In the genomic region with DNA sequence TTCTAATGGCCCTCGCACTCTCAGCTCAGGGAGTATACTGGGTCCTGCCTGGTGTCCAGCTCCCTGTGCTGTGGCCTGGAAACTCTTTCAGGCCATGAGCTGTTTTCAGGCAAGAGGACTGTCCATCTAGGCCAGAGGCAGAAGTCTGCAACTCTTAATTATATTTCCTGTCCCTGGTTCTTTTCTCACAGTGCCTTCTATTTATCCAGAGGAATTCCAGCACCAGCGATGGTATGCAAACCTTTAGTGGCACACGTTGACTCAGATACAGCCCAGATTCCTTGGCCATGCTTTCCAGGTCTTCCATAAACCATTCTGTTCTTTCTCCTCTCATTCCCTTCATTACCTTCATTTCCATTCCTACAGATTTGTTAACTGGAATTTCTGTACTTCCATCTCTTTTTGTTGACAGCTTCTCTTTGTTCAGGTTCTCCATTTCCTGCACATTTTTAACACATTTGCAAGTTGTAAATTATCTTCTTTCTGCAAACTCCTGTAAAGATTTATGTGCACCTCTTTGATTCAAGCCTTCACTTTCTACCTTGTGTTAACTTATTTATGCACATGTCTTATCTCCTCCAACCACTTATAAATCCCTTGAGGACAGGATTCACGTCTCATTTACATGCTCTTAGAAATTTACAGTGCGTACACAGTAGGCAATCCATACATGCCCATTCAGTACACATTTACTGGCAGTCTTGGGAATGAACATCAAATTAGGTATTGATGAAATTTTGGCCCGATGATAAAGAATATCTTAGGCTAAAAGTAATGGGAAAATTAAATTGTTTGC, we compare ENCODE assay signal across 19 cellular contexts.
DNase-seq lines count a peak whose midpoint lies in the region; ATAC-seq, FAIRE-seq and TF ChIP-seq lines count a peak whose summit lies in the region.
"Had no signal": no experiment of that assay in that cellular context is flagged by ENCODE, and none has a peak within 500 bp of the region (broad histone marks: within the 10 kb centered on the region; RNA-seq: fewer than 3 reads in every experiment).

No MANE protein-coding gene starts in this region.

- H3F3A ChIP-seq in SK-N-SH (replicated peaks; ENCODE audit: insufficient read depth) (no peaks in the 10 kb centered on the region), GM23338 (replicated peaks; ENCODE audit: low read depth) (no peaks in the 10 kb centered on the region)

- CTCF ChIA-PET in SK-N-SH (lab: Yijun Ruan, JAX): no interaction called here

- ATAC-seq in SK-N-SH treated with all-trans-retinoic acid at 6 μM for 48 hours (no peak), GM23338 (peak; percentile 44), naive B cell (ENCODE audit: low read depth in 2 of 2) (no peak)

- H3K27ac Mint-ChIP-seq in GM23338: no peak overlapping the region
- peak overlapping the region in 3 of 5 experiments; percentile 16 to 64 (median 28) for H3K27ac Mint-ChIP-seq in brain
- peak overlapping the region in 4 of 6 donors; percentile 8 to 96 (median 52) for H3K27ac Mint-ChIP-seq in naive B cell

- H3K9me2 ChIP-seq in SK-N-SH (no peaks in the 10 kb centered on the region), GM23338 (ENCODE audit: insufficient read depth) (peaks cover 6% of the 10 kb centered on the region; the same call in 1 of the 2 replicates)

- H4K20me1 ChIP-seq in SK-N-SH (ENCODE audit: insufficient read depth): no peaks in the 10 kb centered on the region
- no peaks in the 10 kb centered on the region for H4K20me1 ChIP-seq in GM23338 (replicated peaks; ENCODE audit: insufficient read depth)

- no peak overlapping the region for H3K4me2 ChIP-seq in SK-N-SH
- no peak overlapping the region for H3K4me2 ChIP-seq in GM23338

- H3K4me3 ChIP-seq in SK-N-SH (ENCODE audit: low read depth in 2 of 2, low read length in 1 of 2): no peak overlapping the region
- no peak overlapping the region for H3K4me3 ChIP-seq in GM23338
- H3K4me3 ChIP-seq: skin epidermis had no signal

- TF ChIP-seq EP300 in SK-N-SH (IDR thresholded peaks at IDR 0.05; ENCODE audit: borderline replicate concordance in 1 of 2, low read depth in 1 of 2, low read length in 1 of 2): no peak

- H3K27me3 ChIP-seq in SK-N-SH (ENCODE audit: insufficient read depth) (no peaks in the 10 kb centered on the region), GM23338 (ENCODE audit: insufficient read depth) (no peaks in the 10 kb centered on the region)
- H3K27me3 ChIP-seq: brain microvascular endothelial cell had no signal

- no peak overlapping the region for H3K27ac ChIP-seq in SK-N-SH (ENCODE audit: low read depth in 2 of 2, low read length in 1 of 2)
- no peak overlapping the region for H3K27ac ChIP-seq in GM23338 (ENCODE audit: low read depth)
- H3K27ac ChIP-seq: 22Rv1, brain microvascular endothelial cell, skin epidermis had no signal

- H2AFZ ChIP-seq in SK-N-SH (ENCODE audit: low read depth) (no peak overlapping the region), GM23338 (no peak overlapping the region)

- no peaks in the 10 kb centered on the region; a peak in 1 of 4 replicates for H3K4me1 ChIP-seq in SK-N-SH (ENCODE audit: control insufficient read depth in 1 of 2, insufficient read depth in 2 of 2, low read depth in 1 of 2, low read length in 1 of 2)
- H3K4me1 ChIP-seq in GM23338 (ENCODE audit: insufficient read depth): peaks cover 8% of the 10 kb centered on the region; the same call in 1 of the 2 replicates

- FAIRE-seq in D721Med (lab: Jason Lieb, UNC): no peak
- FAIRE-seq: endometrium, frontal cortex, H54, islet of Langerhans had no signal

- no peak for TF ChIP-seq RAD21 in SK-N-SH (IDR thresholded peaks at IDR 0.05; ENCODE audit: low read length)

- no peak overlapping the region for H3K9ac ChIP-seq in SK-N-SH

- H3K36me3 ChIP-seq in SK-N-SH (replicated peaks in 1 of 2; ENCODE audit: control insufficient read depth in 1 of 2, insufficient read depth in 2 of 2, low read length in 1 of 2) (no peaks in the 10 kb centered on the region), GM23338 (ENCODE audit: insufficient read depth) (no peaks in the 10 kb centered on the region; the same call in 1 of the 2 replicates)
- H3K36me3 ChIP-seq: brain microvascular endothelial cell had no signal

- H3K4me3 Mint-ChIP-seq in GM23338: no peak overlapping the region
- peak overlapping the region in 1 of 5 experiments; percentile 50 for H3K4me3 Mint-ChIP-seq in brain
- peak overlapping the region in 2 of 8 donors; percentile 0 to 56 for H3K4me3 Mint-ChIP-seq in naive B cell

- H3K9me3 ChIP-seq in SK-N-SH: peaks cover 12% of the 10 kb centered on the region

- no peak for TF ChIP-seq CTCF in SK-N-SH (IDR thresholded peaks at IDR 0.05)
- TF ChIP-seq CTCF in GM23338 (conservative IDR thresholded peaks at IDR 0.05; ENCODE audit: low read depth in 2 of 2): no peak
- TF ChIP-seq CTCF in brain (conservative IDR thresholded peaks at IDR 0.05): no peak
- TF ChIP-seq CTCF in D721Med (IDR thresholded peaks at IDR 0.05; ENCODE audit: insufficient read depth, missing control alignments): no peak

- DNase-seq in SK-N-SH: no peak
- peak; percentile 46 for DNase-seq in GM23338 (ENCODE audit: low spot score)
- no peak for DNase-seq in naive B cell
- no peak for DNase-seq in NCI-H2196 treated with DMSO at 0.1 percent for 48 hours (lab: John Stamatoyannopoulos, UW; ENCODE audit: unreplicated experiment)
- DNase-seq in D721Med (ENCODE audit: insufficient read length, low spot score): no peak
- no peak for DNase-seq in NCI-H1092 treated with DMSO at 0.1 percent for 48 hours (lab: John Stamatoyannopoulos, UW)
- DNase-seq: brain microvascular endothelial cell, COR-L47, Kasumi-1, NCI-H187 treated with DMSO at 0.1 percent for 48 hours, NCI-H82 had no signal

- no peaks in the 10 kb centered on the region for H3K79me2 ChIP-seq in SK-N-SH (ENCODE audit: insufficient read depth)
- peaks cover 4% of the 10 kb centered on the region for H3K79me2 ChIP-seq in GM23338 (replicated peaks; ENCODE audit: insufficient read depth)

- H3K27me3 Mint-ChIP-seq in GM23338 (ENCODE audit: insufficient read depth, low read depth, poor library complexity): peaks cover 5% of the 10 kb centered on the region
- peaks cover 3% of the 10 kb centered on the region for H3K27me3 Mint-ChIP-seq in brain
- H3K27me3 Mint-ChIP-seq in naive B cell: no peaks in the 10 kb centered on the region

- 18% methylated on average over 6 of the region's 6 CpGs for WGBS in SK-N-SH (ENCODE audit: low lambda C conversion rate)

- peaks cover 9% of the 10 kb centered on the region; the same call in 2 of the 3 replicates for H3K36me3 Mint-ChIP-seq in GM23338 (ENCODE audit: low read depth)
- peaks cover 94% of the 10 kb centered on the region for H3K36me3 Mint-ChIP-seq in brain
- peaks cover 39 to 50% of the 10 kb centered on the region in 2 donors for H3K36me3 Mint-ChIP-seq in naive B cell

- peaks cover 5% of the 10 kb centered on the region; the same call in 1 of the 3 replicates for H3K9me3 Mint-ChIP-seq in GM23338
- peaks cover 25 to 54% (median 41%) of the 10 kb centered on the region in 5 experiments for H3K9me3 Mint-ChIP-seq in brain
- peaks cover 0 to 16% (median 10%) of the 10 kb centered on the region in 7 donors for H3K9me3 Mint-ChIP-seq in naive B cell

- POLR2A ChIA-PET in SK-N-SH (lab: Yijun Ruan, JAX): no interaction called here

- H3K4me1 Mint-ChIP-seq in GM23338 (peaks cover 27% of the 10 kb centered on the region), brain (peaks cover 59% of the 10 kb centered on the region), naive B cell (peaks cover 71 to 88% (median 83%) of the 10 kb centered on the region in 3 donors)

TF ChIP-seq in SK-N-SH, 30 proteins besides CTCF, POLR2A, EP300 and RAD21 (continues in another document):
- TF ChIP-seq MXI1 (IDR thresholded peaks at IDR 0.05; ENCODE audit: low read depth, low read length) (no peak), ELF1 (IDR thresholded peaks at IDR 0.05) (no peak), GATA2 (CRISPR knock-in tag; IDR thresholded peaks at IDR 0.05) (no peak), TCF12 (IDR thresholded peaks at IDR 0.05) (no peak), SMC3 (IDR thresholded peaks at IDR 0.05; ENCODE audit: low read depth, low read length) (no peak), FOSL2 (IDR thresholded peaks at IDR 0.05; ENCODE audit: borderline replicate concordance, low read depth) (no peak)
- TF ChIP-seq, protein P1, sequence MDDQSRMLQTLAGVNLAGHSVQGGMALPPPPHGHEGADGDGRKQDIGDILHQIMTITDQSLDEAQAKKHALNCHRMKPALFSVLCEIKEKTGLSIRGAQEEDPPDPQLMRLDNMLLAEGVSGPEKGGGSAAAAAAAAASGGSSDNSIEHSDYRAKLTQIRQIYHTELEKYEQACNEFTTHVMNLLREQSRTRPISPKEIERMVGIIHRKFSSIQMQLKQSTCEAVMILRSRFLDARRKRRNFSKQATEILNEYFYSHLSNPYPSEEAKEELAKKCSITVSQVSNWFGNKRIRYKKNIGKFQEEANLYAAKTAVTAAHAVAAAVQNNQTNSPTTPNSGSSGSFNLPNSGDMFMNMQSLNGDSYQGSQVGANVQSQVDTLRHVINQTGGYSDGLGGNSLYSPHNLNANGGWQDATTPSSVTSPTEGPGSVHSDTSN (IDR thresholded peaks at IDR 0.05): no peak
- TF ChIP-seq, protein P2, sequence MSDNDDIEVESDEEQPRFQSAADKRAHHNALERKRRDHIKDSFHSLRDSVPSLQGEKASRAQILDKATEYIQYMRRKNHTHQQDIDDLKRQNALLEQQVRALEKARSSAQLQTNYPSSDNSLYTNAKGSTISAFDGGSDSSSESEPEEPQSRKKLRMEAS (IDR thresholded peaks at IDR 0.05; ENCODE audit: low read depth): no peak
